In the genomic region with DNA sequence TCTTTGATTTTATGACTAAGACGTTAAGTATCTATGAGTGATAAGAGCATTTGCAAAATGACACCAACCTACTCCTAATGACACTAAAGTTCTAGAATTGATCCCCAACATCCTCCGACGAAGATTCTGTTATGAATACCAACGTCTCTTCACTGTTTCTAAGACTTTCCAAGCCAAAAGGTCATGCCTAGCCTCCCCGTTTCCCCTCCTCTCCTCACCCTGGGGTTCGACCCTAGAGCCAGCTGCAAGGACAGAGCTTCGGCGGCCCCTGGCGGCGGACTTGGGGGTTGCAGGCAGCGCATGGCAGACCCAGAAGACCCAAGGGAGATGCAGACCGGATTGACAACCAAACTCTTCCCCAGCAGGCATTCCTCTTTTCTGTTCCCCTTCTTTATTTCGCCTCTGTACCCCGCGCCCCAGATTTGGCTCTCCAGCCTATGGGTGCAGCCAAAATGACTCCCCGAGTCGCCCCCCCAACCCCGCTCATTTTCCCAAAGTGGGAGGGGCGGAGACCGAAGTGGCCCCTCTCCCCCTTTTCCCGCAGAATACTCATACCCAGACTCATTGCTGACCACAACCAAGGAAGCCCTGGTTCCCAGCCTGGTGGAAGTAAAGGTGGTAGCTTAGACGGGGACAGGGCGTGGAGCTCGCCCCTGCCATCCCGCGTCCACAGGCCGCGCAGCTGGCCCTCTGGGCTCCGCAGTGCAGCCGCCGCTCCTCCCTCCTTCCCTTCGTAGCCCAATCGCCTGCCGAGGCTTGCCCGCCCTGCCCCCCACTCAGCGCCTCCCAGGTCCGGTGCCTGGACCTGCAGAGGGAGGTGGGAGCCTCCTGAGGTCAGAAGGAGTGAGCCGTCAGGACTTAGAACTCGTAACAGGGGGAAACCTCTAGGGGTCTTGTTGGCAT, we compare ENCODE assay signal across 8 cellular contexts. TPM values are rescaled to one million over a fixed set of nuclear protein-coding genes. Genes with fewer than 3 reads are reported as not detected.
DNase-seq lines count a peak whose midpoint lies in the region; ATAC-seq and TF ChIP-seq lines count a peak whose summit lies in the region.

No MANE protein-coding gene starts in this region.

- POLR2A ChIA-PET in activated CD4-positive, alpha-beta T cell treated with anti-CD3 and anti-CD28 coated beads, Interleukin-2, amount 10 ng/mL, durations not matched to agents 7 days and 5 days (lab: Charles Lee) = interaction anchor here (1.2 kb wide), 1 partner anchor 29 kb away, joined by 4 read pairs; no protein-coding TSS in a partner anchor

- peak overlapping the region; percentile 23 for H3K4me3 Mint-ChIP-seq in activated CD4-positive, alpha-beta T cell treated with anti-CD3 and anti-CD28 coated beads, Interleukin-2, amount 10 ng/mL, durations not matched to agents 7 days and 5 days

- peak; percentile 80 for DNase-seq in ELR (ENCODE audit: low read depth)
- peak; percentile 53 to 87 for DNase-seq in NCI-H526 (lab: John Stamatoyannopoulos, UW)
- peak; percentile 90 for DNase-seq in activated CD4-positive, alpha-beta T cell treated with anti-CD3 and anti-CD28 coated beads, Interleukin-2, amount 10 ng/mL, durations not matched to agents 7 days and 5 days
- DNase-seq in coronary artery (ENCODE audit: low spot score) = peak; percentile 83
- DNase-seq in left lobe of liver (ENCODE audit: low spot score) = peak; percentile 83
- peak; percentile 90 to 96 for DNase-seq in stimulated activated CD4-positive, alpha-beta T cell treated with anti-CD3 and anti-CD28 coated beads, Interleukin-4, amount 100 ng/mL, for 4 hours

- H3K27ac Mint-ChIP-seq in activated CD4-positive, alpha-beta T cell treated with anti-CD3 and anti-CD28 coated beads, Interleukin-2, amount 10 ng/mL, durations not matched to agents 7 days and 5 days = peak overlapping the region; percentile 75

- H3K27ac ChIP-seq in coronary artery = no peak overlapping the region

- ATAC-seq in HG03354 (IDR thresholded peaks at IDR 0.05; ENCODE audit: poor library complexity, severe bottlenecking, unreplicated experiment) (peak; percentile 24), left lobe of liver (peak; percentile 67), GM18873 (IDR thresholded peaks at IDR 0.05; ENCODE audit: low FRiP score, unreplicated experiment) (no peak)

- H3K27me3 Mint-ChIP-seq in activated CD4-positive, alpha-beta T cell treated with anti-CD3 and anti-CD28 coated beads, Interleukin-2, amount 10 ng/mL, durations not matched to agents 7 days and 5 days = peaks cover 3% of the 10 kb centered on the region

- H3K36me3 Mint-ChIP-seq in activated CD4-positive, alpha-beta T cell treated with anti-CD3 and anti-CD28 coated beads, Interleukin-2, amount 10 ng/mL, durations not matched to agents 7 days and 5 days (ENCODE audit: low read depth) = peaks cover 9% of the 10 kb centered on the region

- H3K9me3 Mint-ChIP-seq in activated CD4-positive, alpha-beta T cell treated with anti-CD3 and anti-CD28 coated beads, Interleukin-2, amount 10 ng/mL, durations not matched to agents 7 days and 5 days = no peaks in the 10 kb centered on the region

- peaks cover 56% of the 10 kb centered on the region for H3K4me1 Mint-ChIP-seq in activated CD4-positive, alpha-beta T cell treated with anti-CD3 and anti-CD28 coated beads, Interleukin-2, amount 10 ng/mL, durations not matched to agents 7 days and 5 days

- TF ChIP-seq CTCF in coronary artery (IDR thresholded peaks at IDR 0.05) = peak; percentile 92

- CTCF ChIA-PET in activated CD4-positive, alpha-beta T cell treated with anti-CD3 and anti-CD28 coated beads, Interleukin-2, amount 10 ng/mL, durations not matched to agents 7 days and 5 days (lab: Charles Lee) = interaction anchor here (0.7 to 3.6 kb wide), 30 partner anchors 9 to 239 kb away, joined by 3 to 38 read pairs (median 8); partner anchors contain the start of genes GIPR, PPM1N, QPCTL and SIX5

- H3K4me3 ChIP-seq in coronary artery = no peak overlapping the region

RNA-seq across cellular contexts. Expression of gene EML2, which starts 4.1 kb away (rescaled TPM):
- 10 to 100 TPM; 80.7 to 87.3 TPM for total RNA-seq in activated CD4-positive, alpha-beta T cell treated with anti-CD3 and anti-CD28 coated beads, Interleukin-2, amount 10 ng/mL, durations not matched to agents 7 days and 5 days
- total RNA-seq in left lobe of liver = 17.9 TPM

RNA-seq across cellular contexts. Expression of gene GIPR, which starts 24.7 kb away (rescaled TPM):
- total RNA-seq in activated CD4-positive, alpha-beta T cell treated with anti-CD3 and anti-CD28 coated beads, Interleukin-2, amount 10 ng/mL, durations not matched to agents 7 days and 5 days = 1 to 10 TPM; 1.3 to 1.4 TPM
- total RNA-seq in left lobe of liver = 0.18 TPM

RNA-seq across cellular contexts. Expression of gene GPR4, which starts 41.3 kb away (rescaled TPM):
- not detected for total RNA-seq in activated CD4-positive, alpha-beta T cell treated with anti-CD3 and anti-CD28 coated beads, Interleukin-2, amount 10 ng/mL, durations not matched to agents 7 days and 5 days
- total RNA-seq in left lobe of liver = 1.2 TPM

RNA-seq across cellular contexts. Expression of gene SNRPD2, which starts 48.5 kb away (rescaled TPM):
- 100 to 1,000 TPM; 485 to 566 TPM for total RNA-seq in activated CD4-positive, alpha-beta T cell treated with anti-CD3 and anti-CD28 coated beads, Interleukin-2, amount 10 ng/mL, durations not matched to agents 7 days and 5 days
- 91.2 TPM for total RNA-seq in left lobe of liver

RNA-seq across cellular contexts. Expression of gene QPCTL, which starts 49.2 kb away (rescaled TPM):
- total RNA-seq in activated CD4-positive, alpha-beta T cell treated with anti-CD3 and anti-CD28 coated beads, Interleukin-2, amount 10 ng/mL, durations not matched to agents 7 days and 5 days = 1 to 10 TPM; 6.1 to 7.3 TPM
- total RNA-seq in left lobe of liver = 7.8 TPM
